ENCODE assay signal across 8 cellular contexts in genomic region chr2:96637385-96638143, GRCh38. TPM values are rescaled to one million over a fixed set of nuclear protein-coding genes. Genes with fewer than 3 reads are reported as not detected.
DNase-seq lines count a peak whose midpoint lies in the region; ATAC-seq, FAIRE-seq and TF ChIP-seq lines count a peak whose summit lies in the region.

No MANE protein-coding gene starts in this region.

- H3K9me3 ChIP-seq in WERI-Rb-1 (ENCODE audit: severe bottlenecking): peaks cover 8% of the 10 kb centered on the region
- no peaks in the 10 kb centered on the region for H3K9me3 ChIP-seq in breast epithelium
- no peaks in the 10 kb centered on the region for H3K9me3 ChIP-seq in spleen

- H3K36me3 ChIP-seq in WERI-Rb-1 (peaks cover 37% of the 10 kb centered on the region), breast epithelium (no peaks in the 10 kb centered on the region), spleen (peaks cover 0 to 40% (median 15%) of the 10 kb centered on the region in 6 donors)

- peak overlapping the region; percentile 90 for H3K27ac ChIP-seq in WERI-Rb-1
- H3K27ac ChIP-seq in breast epithelium: peak overlapping the region; percentile 98 to 99
- peak overlapping the region; percentile 81 to 99 (median 96) for H3K27ac ChIP-seq in spleen

- peaks cover 0 to 20% of the 10 kb centered on the region in 2 donors for H3K4me1 ChIP-seq in breast epithelium
- peaks cover 22 to 60% (median 43%) of the 10 kb centered on the region in 6 donors for H3K4me1 ChIP-seq in spleen

- intact Hi-C loops in breast epithelium (cut with DNase I; ENCODE audit: low total_unique reads) (no loop called here), spleen (cut with DNase I; ENCODE audit: low total_unique reads) (no loop called here)

- H3K4me3 ChIP-seq in WERI-Rb-1 (ENCODE audit: low read depth, low read length) (peak overlapping the region; percentile 90), breast epithelium (peak overlapping the region; percentile 56 to 81 (median 74)), spleen (peak overlapping the region; percentile 39 to 92 (median 70))

- peak; percentile 71 for DNase-seq in GM12892 (ENCODE audit: insufficient read length)
- DNase-seq in NCI-H1048 (lab: John Stamatoyannopoulos, UW): peak; percentile 39
- DNase-seq in WERI-Rb-1: peak; percentile 83
- DNase-seq in breast epithelium (ENCODE audit: low spot score in 2 of 2): peak; percentile 67 to 83
- peak; percentile 65 for DNase-seq in inferior parietal cortex (ENCODE audit: extremely low spot score)
- DNase-seq in spleen: peak; percentile 96
- DNase-seq in NCI-H2107 treated with DMSO at 0.1 percent for 48 hours (lab: John Stamatoyannopoulos, UW; ENCODE audit: unreplicated experiment): no peak

- FAIRE-seq in GM12892 (lab: Jason Lieb, UNC): no peak

- no peaks in the 10 kb centered on the region for H3K27me3 ChIP-seq in WERI-Rb-1 (ENCODE audit: insufficient read depth, low read depth, severe bottlenecking)
- no peaks in the 10 kb centered on the region for H3K27me3 ChIP-seq in breast epithelium
- H3K27me3 ChIP-seq in spleen (replicated peaks in 1 of 7): no peaks in the 10 kb centered on the region

- TF ChIP-seq CTCF in WERI-Rb-1 (IDR thresholded peaks at IDR 0.05; ENCODE audit: low read depth, low read length) (no peak), breast epithelium (IDR thresholded peaks at IDR 0.05) (no peak), spleen (IDR thresholded peaks at IDR 0.05 in 8 of 11, conservative IDR thresholded peaks at IDR 0.05 in 3 of 11) (no peak)

- TF ChIP-seq POLR2A in GM12892 (IDR thresholded peaks at IDR 0.05; ENCODE audit: low read depth, low read length) (peak; percentile 62), breast epithelium (IDR thresholded peaks at IDR 0.05) (no peak), spleen (IDR thresholded peaks at IDR 0.05) (no peak)

- ATAC-seq in HG02610 (IDR thresholded peaks at IDR 0.05; ENCODE audit: unreplicated experiment): peak; percentile 80

- WGBS in spleen, 5 donors: 0 to 1% (median 1%) methylated on average over 27 to 50 of the region's 50 CpGs

RNA-seq across cellular contexts. Expression of gene KANSL3, which starts 0.5 kb away (rescaled TPM):
- 15.2 TPM for polyA plus RNA-seq in GM12892 (2012; ENCODE audit: missing spikeins)
- total RNA-seq in breast epithelium: 10 to 100 TPM; 44.2 to 64.1 (median 53.1) TPM
- total RNA-seq in spleen: 10 to 100 TPM; 45.2 to 59.6 (median 51.1) TPM
- polyA plus RNA-seq in spleen: 10 to 100 TPM; 10.3 to 16.9 (median 15.3) TPM

RNA-seq across cellular contexts. Expression of gene FER1L5, which starts 5.0 kb away (rescaled TPM):
- polyA plus RNA-seq in GM12892 (2012; ENCODE audit: missing spikeins): not detected
- under 1 TPM in 2 of 3 donors, not detected in 1; 0.73 to 0.98 TPM for total RNA-seq in breast epithelium
- under 1 TPM in 5 of 7 donors, not detected in 2; 0.09 to 0.23 (median 0.13) TPM for total RNA-seq in spleen
- under 1 TPM in 2 of 3 donors, not detected in 1; 0.02 to 0.06 TPM for polyA plus RNA-seq in spleen
